ENCODE assay signal across 24 cellular contexts in genomic region chr1:176577651-176578197, GRCh38.
A peak's percentile ranks its signal among the peaks of the same experiment; 100 is the strongest.
DNase-seq lines count a peak whose midpoint lies in the region; ATAC-seq lines count a peak whose summit lies in the region.
"Had no signal": no experiment of that assay in that cellular context is flagged by ENCODE, and none has a peak within 500 bp of the region (broad histone marks: within the 10 kb centered on the region; RNA-seq: fewer than 3 reads in every experiment).

No MANE protein-coding gene starts in this region.

- no peak overlapping the region for H2BK12ac ChIP-seq in mesenchymal stem cell (ENCODE audit: low read length in 2 of 2)

- H3K9ac ChIP-seq in GM23248 (no peak overlapping the region), mesenchymal stem cell (ENCODE audit: low read length) (peak overlapping the region; percentile 65)
- H3K9ac ChIP-seq: BLaER1 treated with 17β-estradiol and CSF1 and Interleukin-3, amounts not matched to agents 10 nM and 100 nM had no signal

- H2AFZ ChIP-seq in GM23248 (peak overlapping the region; percentile 34; the same call in 1 of the 2 replicates), mesenchymal stem cell (ENCODE audit: low read depth, low read length) (no peak overlapping the region)

- peaks cover 4% of the 10 kb centered on the region; the same call in 1 of the 2 replicates for H3F3A ChIP-seq in GM23248 (ENCODE audit: insufficient read depth)

- H3K27me3 ChIP-seq in GM23248 (replicated peaks; ENCODE audit: insufficient read depth) (no peaks in the 10 kb centered on the region), ectodermal cell (ENCODE audit: control insufficient read depth, insufficient read depth, low read length, poor library complexity, severe bottlenecking) (no peaks in the 10 kb centered on the region), mesenchymal stem cell (ENCODE audit: control insufficient read depth in 1 of 2, insufficient read depth in 1 of 2, low read length in 2 of 2) (no peaks in the 10 kb centered on the region)
- H3K27me3 ChIP-seq: BLaER1 treated with 17β-estradiol and CSF1 and Interleukin-3, amounts not matched to agents 10 nM and 100 nM; SJCRH30 had no signal

- H4K91ac ChIP-seq in mesenchymal stem cell (ENCODE audit: low read length) = no peak overlapping the region

- no peak overlapping the region for H3K4ac ChIP-seq in mesenchymal stem cell (ENCODE audit: low read depth in 1 of 2, low read length in 2 of 2)

- no peak overlapping the region for H2BK5ac ChIP-seq in mesenchymal stem cell (ENCODE audit: low read depth, low read length, poor library complexity, severe bottlenecking)

- no peak overlapping the region for H3K23ac ChIP-seq in mesenchymal stem cell (ENCODE audit: low read length in 2 of 2)

- peaks cover 15% of the 10 kb centered on the region for H3K4me1 ChIP-seq in GM23248 (ENCODE audit: insufficient read depth)
- peaks cover 5% of the 10 kb centered on the region for H3K4me1 ChIP-seq in ectodermal cell (ENCODE audit: control insufficient read depth, insufficient read depth, low read length)
- no peaks in the 10 kb centered on the region for H3K4me1 ChIP-seq in mesenchymal stem cell (ENCODE audit: control insufficient read depth, insufficient read depth, low read depth, low read length)
- H3K4me1 ChIP-seq: BLaER1 treated with 17β-estradiol and CSF1 and Interleukin-3, amounts not matched to agents 10 nM and 100 nM; SJCRH30 had no signal

- H3K4me3 ChIP-seq in GM23248 (no peak overlapping the region), ectodermal cell (ENCODE audit: insufficient read depth, low read depth, low read length) (no peak overlapping the region), mesenchymal stem cell (ENCODE audit: insufficient read depth in 1 of 2, low read depth in 1 of 2, low read length in 2 of 2) (peak overlapping the region in 1 of 2 experiments; percentile 16)
- H3K4me3 ChIP-seq: BLaER1 treated with 17β-estradiol and CSF1 and Interleukin-3, amounts not matched to agents 10 nM and 100 nM; SJCRH30 had no signal

- no peaks in the 10 kb centered on the region for H3K9me2 ChIP-seq in GM23248 (ENCODE audit: insufficient read depth)

- H3K4me2 ChIP-seq in GM23248 (ENCODE audit: unreplicated experiment) (no peak overlapping the region), mesenchymal stem cell (ENCODE audit: low read length, poor library complexity, severe bottlenecking) (no peak overlapping the region)
- H3K4me2 ChIP-seq: BLaER1 treated with 17β-estradiol and CSF1 and Interleukin-3, amounts not matched to agents 10 nM and 100 nM had no signal

- in situ Hi-C loops in GM23248 (cut with MboI) = no loop called here

- H2BK120ac ChIP-seq in mesenchymal stem cell (ENCODE audit: low read depth, low read length) = no peak overlapping the region

- DNase-seq in GM23248 (peak; percentile 58), mesenchymal stem cell (no peak), sciatic nerve (ENCODE audit: low spot score) (no peak), NCI-H2107 treated with DMSO at 0.1 percent for 48 hours (lab: John Stamatoyannopoulos, UW; ENCODE audit: unreplicated experiment) (no peak)
- DNase-seq: AML-193; CD4-positive, alpha-beta T cell; DMS53; HCEC 1CT; KBM-7; MV-4-11; NCI-H1105; NCI-H1436 treated with DMSO at 0.1 percent for 48 hours; NCI-H187 treated with DMSO at 0.1 percent for 48 hours; NCI-H446; NCI-H526; NK-92 treated with Interleukin-12 subunit alpha and Interleukin-12 subunit beta, amount 100 ng/mL, for 24 hours; PC-3; SJCRH30 had no signal

- no peak overlapping the region for H3K18ac ChIP-seq in mesenchymal stem cell (ENCODE audit: low read depth in 1 of 2, low read length in 2 of 2)

- H3K36me3 ChIP-seq in GM23248 (ENCODE audit: low read depth) (no peaks in the 10 kb centered on the region), ectodermal cell (ENCODE audit: control insufficient read depth, insufficient read depth, low read length) (no peaks in the 10 kb centered on the region), mesenchymal stem cell (ENCODE audit: control insufficient read depth in 1 of 2, insufficient read depth in 2 of 2, low read depth in 1 of 2, low read length in 2 of 2) (no peaks in the 10 kb centered on the region)
- H3K36me3 ChIP-seq: BLaER1 treated with 17β-estradiol and CSF1 and Interleukin-3, amounts not matched to agents 10 nM and 100 nM; SJCRH30 had no signal

- no peak overlapping the region for H2BK15ac ChIP-seq in mesenchymal stem cell (ENCODE audit: low read depth, poor library complexity, severe bottlenecking)

- no peaks in the 10 kb centered on the region for H4K20me1 ChIP-seq in GM23248 (ENCODE audit: insufficient read depth)
- H4K20me1 ChIP-seq: BLaER1 treated with 17β-estradiol and CSF1 and Interleukin-3, amounts not matched to agents 10 nM and 100 nM had no signal

- no peaks in the 10 kb centered on the region for H3K79me2 ChIP-seq in GM23248 (ENCODE audit: insufficient read depth)

- no peak overlapping the region for H3K14ac ChIP-seq in mesenchymal stem cell (ENCODE audit: low read length in 2 of 2)

- no peaks in the 10 kb centered on the region for H3K79me1 ChIP-seq in mesenchymal stem cell (replicated peaks; ENCODE audit: low read length, poor library complexity, severe bottlenecking)

- ATAC-seq in sciatic nerve (peak; percentile 66), HG02798 (IDR thresholded peaks at IDR 0.05; ENCODE audit: poor library complexity, unreplicated experiment) (no peak), HG02763 (IDR thresholded peaks at IDR 0.05; ENCODE audit: unreplicated experiment) (no peak)
- ATAC-seq: PC-3, Right ventricle myocardium inferior, SK-N-SH treated with all-trans-retinoic acid at 6 μM for 48 hours had no signal

- H3K9me3 ChIP-seq in GM23248 (ENCODE audit: low read depth) = no peaks in the 10 kb centered on the region
- H3K9me3 ChIP-seq in ectodermal cell (ENCODE audit: control insufficient read depth, low read length) = no peaks in the 10 kb centered on the region
- H3K9me3 ChIP-seq in mesenchymal stem cell (ENCODE audit: control insufficient read depth, low read length) = no peaks in the 10 kb centered on the region
- H3K9me3 ChIP-seq: BLaER1 treated with 17β-estradiol and CSF1 and Interleukin-3, amounts not matched to agents 10 nM and 100 nM; SJCRH30 had no signal

- 0 to 1% methylated on average over 4 of the region's 4 CpGs for WGBS in GM23248 (ENCODE audit: low coverage in 1 of 2, low lambda C conversion rate in 2 of 2, missing lambda C conversion rate in 2 of 2), 2 experiments
- WGBS in ectodermal cell, 2 experiments = 89 to 90% methylated on average over 4 of the region's 4 CpGs
- WGBS in mesenchymal stem cell = 22% methylated on average over 3 of the region's 4 CpGs

- H3K27ac ChIP-seq in GM23248 (no peak overlapping the region), ectodermal cell (ENCODE audit: insufficient read depth, low read depth, low read length, poor library complexity, severe bottlenecking) (peak overlapping the region; percentile 33), mesenchymal stem cell (ENCODE audit: low read length, poor library complexity, severe bottlenecking) (no peak overlapping the region)
- H3K27ac ChIP-seq: BLaER1 treated with 17β-estradiol and CSF1 and Interleukin-3, amounts not matched to agents 10 nM and 100 nM; SJCRH30 had no signal

- H2AK5ac ChIP-seq in mesenchymal stem cell (ENCODE audit: low read length, severe bottlenecking) = no peak overlapping the region

- no peak overlapping the region for H4K8ac ChIP-seq in mesenchymal stem cell (ENCODE audit: low read length)

- intact Hi-C loops in sciatic nerve (cut with DNase I) = no loop called here
